In genomic region chr13:22103628-22104027, GRCh38 we compare ENCODE assay signal across 16 cellular contexts.
"Had no signal": no experiment of that assay in that cellular context is flagged by ENCODE, and none has a peak within 500 bp of the region (broad histone marks: within the 10 kb centered on the region; RNA-seq: fewer than 3 reads in every experiment).

No MANE protein-coding gene starts in this region.

- ATAC-seq: body of pancreas; foreskin keratinocyte; naive thymus-derived CD8-positive, alpha-beta T cell; T-cell had no signal

- DNase-seq: activated CD4-positive, alpha-beta memory T cell treated with anti-CD3 and anti-CD28 coated beads for 36 hours; activated naive CD4-positive, alpha-beta T cell treated with anti-CD3 and anti-CD28 coated beads, Interleukin-2, amount 10 ng/mL, durations not matched to agents 7 days and 5 days; body of pancreas; caudate nucleus; esophagus squamous epithelium; foreskin keratinocyte; glutamatergic neuron; hypothalamus; mesenchymal stem cell; naive thymus-derived CD8-positive, alpha-beta T cell; nucleus accumbens; posterior cingulate gyrus; stimulated activated naive CD4-positive, alpha-beta T cell; T-cell; T-helper 9 cell; transverse colon had no signal
